In genomic region chr17:3656755-3657587, GRCh38 we compare ENCODE assay signal across 21 cellular contexts. TPM values are rescaled to one million over a fixed set of nuclear protein-coding genes. Genes with fewer than 3 reads are reported as not detected.
A peak's percentile ranks its signal among the peaks of the same experiment; 100 is the strongest.
DNase-seq lines count a peak whose midpoint lies in the region; ATAC-seq and TF ChIP-seq lines count a peak whose summit lies in the region.
"Had no signal": no experiment of that assay in that cellular context is flagged by ENCODE, and none has a peak within 500 bp of the region (broad histone marks: within the 10 kb centered on the region; RNA-seq: fewer than 3 reads in every experiment).

No MANE protein-coding gene starts in this region.

- H3K4me1 ChIP-seq in osteoblast (ENCODE audit: insufficient read depth, low read length): peaks cover 11% of the 10 kb centered on the region
- H3K4me1 ChIP-seq: BLaER1 had no signal

- DNase-seq in Calu3 (no peak), RWPE1 (ENCODE audit: low spot score) (no peak), osteoblast (ENCODE audit: insufficient read length, low spot score, missing footprints) (peak; percentile 80), NCI-H345 treated with DMSO at 0.1 percent for 48 hours (lab: John Stamatoyannopoulos, UW; ENCODE audit: unreplicated experiment) (no peak)
- DNase-seq: activated CD4-positive, alpha-beta memory T cell treated with anti-CD3 and anti-CD28 coated beads, Interleukin-2, amount 10 ng/mL, durations not matched to agents 7 days and 5 days; activated gamma-delta T cell; COR-L47; DND-41; kidney; lower lobe of right lung; NCI-H1092; NCI-H2029 treated with DMSO at 0.1 percent for 48 hours; NCI-H226; NCI-H774; retina; stimulated activated CD4-positive, alpha-beta T cell treated with anti-CD3 and anti-CD28 coated beads, Interleukin-4, amount 100 ng/mL, for 1 hour; stomach had no signal

- H3K79me2 ChIP-seq in osteoblast (ENCODE audit: insufficient read depth, low read length): no peaks in the 10 kb centered on the region

- no peaks in the 10 kb centered on the region for H3K9me3 Mint-ChIP-seq in Calu3 (ENCODE audit: low read depth, unreplicated experiment)
- H3K9me3 Mint-ChIP-seq: activated CD4-positive, alpha-beta memory T cell treated with anti-CD3 and anti-CD28 coated beads, Interleukin-2, amount 10 ng/mL, durations not matched to agents 7 days and 5 days had no signal

- no peak overlapping the region for H3K4me3 Mint-ChIP-seq in Calu3 (ENCODE audit: low read depth, unreplicated experiment)
- H3K4me3 Mint-ChIP-seq: activated CD4-positive, alpha-beta memory T cell treated with anti-CD3 and anti-CD28 coated beads, Interleukin-2, amount 10 ng/mL, durations not matched to agents 7 days and 5 days had no signal

- peaks cover 4% of the 10 kb centered on the region for H4K20me1 ChIP-seq in osteoblast (ENCODE audit: insufficient read depth, low read length)
- H4K20me1 ChIP-seq: BLaER1 had no signal

- POLR2A ChIA-PET in RWPE1 (lab: Yijun Ruan, JAX; ENCODE audit: low non-redundant PET): no interaction called here

- no peaks in the 10 kb centered on the region for H3K4me1 Mint-ChIP-seq in Calu3 (ENCODE audit: low read depth, unreplicated experiment)
- H3K4me1 Mint-ChIP-seq: activated CD4-positive, alpha-beta memory T cell treated with anti-CD3 and anti-CD28 coated beads, Interleukin-2, amount 10 ng/mL, durations not matched to agents 7 days and 5 days had no signal

- no peaks in the 10 kb centered on the region for H3K27me3 ChIP-seq in osteoblast (ENCODE audit: insufficient read depth, low read length)
- H3K27me3 ChIP-seq: BLaER1, stomach, upper lobe of left lung had no signal

- H3K36me3 ChIP-seq in osteoblast (ENCODE audit: insufficient read depth, low read length): peaks cover 5% of the 10 kb centered on the region

- TF ChIP-seq CTCF in Calu3 (IDR thresholded peaks at IDR 0.05; ENCODE audit: unreplicated experiment): no peak
- TF ChIP-seq CTCF in RWPE1 (conservative IDR thresholded peaks at IDR 0.05; ENCODE audit: low read depth): no peak
- TF ChIP-seq CTCF in osteoblast (IDR thresholded peaks at IDR 0.05; ENCODE audit: extremely low read depth, low read depth, low read length): no peak

- no TSS peak for BruUV-seq in Calu3 (replicated peaks; lab: Mats Ljungman, UMichigan)

- H3K27ac ChIP-seq in RWPE1: peak overlapping the region; percentile 92
- H3K27ac ChIP-seq in osteoblast (ENCODE audit: low read depth, low read length): no peak overlapping the region
- H3K27ac ChIP-seq: BLaER1, lower lobe of right lung, stomach, upper lobe of left lung had no signal

- H3K27me3 Mint-ChIP-seq in Calu3 (ENCODE audit: unreplicated experiment): no peaks in the 10 kb centered on the region
- H3K27me3 Mint-ChIP-seq: activated CD4-positive, alpha-beta memory T cell treated with anti-CD3 and anti-CD28 coated beads, Interleukin-2, amount 10 ng/mL, durations not matched to agents 7 days and 5 days had no signal

- H3K27ac Mint-ChIP-seq in Calu3 (ENCODE audit: unreplicated experiment): peak overlapping the region; percentile 44
- H3K27ac Mint-ChIP-seq: activated CD4-positive, alpha-beta memory T cell treated with anti-CD3 and anti-CD28 coated beads, Interleukin-2, amount 10 ng/mL, durations not matched to agents 7 days and 5 days had no signal

- H2AFZ ChIP-seq in osteoblast (ENCODE audit: low read length): no peak overlapping the region

- no peaks in the 10 kb centered on the region for H3K9me3 ChIP-seq in osteoblast (ENCODE audit: low read depth, low read length)
- H3K9me3 ChIP-seq: BLaER1, lower lobe of right lung, stomach, upper lobe of left lung had no signal

- H3K4me3 ChIP-seq in osteoblast (ENCODE audit: insufficient read depth, low read length): no peak overlapping the region
- H3K4me3 ChIP-seq: BLaER1, lower lobe of right lung, stomach, upper lobe of left lung had no signal

- no peak for ATAC-seq in HG02938 (IDR thresholded peaks at IDR 0.05; ENCODE audit: unreplicated experiment)
- no peak for ATAC-seq in GM21447 (IDR thresholded peaks at IDR 0.05; ENCODE audit: unreplicated experiment)
- ATAC-seq: lower lobe of right lung had no signal

- H3K36me3 Mint-ChIP-seq in Calu3 (ENCODE audit: insufficient read depth, unreplicated experiment): peaks cover 54% of the 10 kb centered on the region

- CTCF ChIA-PET in Calu3 (lab: Charles Lee): interaction anchor here (0.6 kb wide), 2 partner anchors 26 to 842 kb away, joined by 3 to 9 read pairs; no protein-coding TSS in a partner anchor
- CTCF ChIA-PET in RWPE1 (lab: Yijun Ruan, JAX): no interaction called here

- H3K4me2 ChIP-seq in osteoblast (ENCODE audit: insufficient read depth, low read length): no peak overlapping the region
- H3K4me2 ChIP-seq: BLaER1 had no signal

- intact Hi-C loops in Calu3 (cut with micrococcal nuclease; ENCODE audit: unreplicated experiment): no loop called here

RNA-seq across cellular contexts. Expression of gene TAX1BP3, which starts 11.4 kb away (rescaled TPM):
- total RNA-seq in Calu3 (2022): 63.9 and 66.1 TPM in 2 replicates
- total RNA-seq in osteoblast: 149 and 164 TPM in 2 replicates

RNA-seq across cellular contexts. Expression of gene EMC6, which starts 11.6 kb away (rescaled TPM):
- total RNA-seq in Calu3 (2022): 38.2 and 42.9 TPM in 2 replicates
- 12.7 and 13.8 TPM in 2 replicates for total RNA-seq in osteoblast

RNA-seq across cellular contexts. Expression of gene CTNS, which starts 20.4 kb away (rescaled TPM):
- total RNA-seq in Calu3 (2022) (5.1 TPM in 2 replicates), osteoblast (34.7 and 46.0 TPM in 2 replicates)

RNA-seq across cellular contexts. Expression of gene SHPK, which starts 20.9 kb away (rescaled TPM):
- total RNA-seq in Calu3 (2022) (8.5 and 9.4 TPM in 2 replicates), osteoblast (8.3 and 13.8 TPM in 2 replicates)

RNA-seq across cellular contexts. Expression of gene P2RX5, which starts 39.0 kb away (rescaled TPM):
- 11.1 and 11.6 TPM in 2 replicates for total RNA-seq in Calu3 (2022)
- total RNA-seq in osteoblast: 0.36 TPM in 1 of 2 replicates, not detected in the other
